ENCODE assay signal across 14 cellular contexts in genomic region chr12:64461634-64462414, GRCh38. TPM values are rescaled to one million over a fixed set of nuclear protein-coding genes. Genes with fewer than 3 reads are reported as not detected.
A peak's percentile ranks its signal among the peaks of the same experiment; 100 is the strongest.
DNase-seq lines count a peak whose midpoint lies in the region; ATAC-seq, FAIRE-seq and TF ChIP-seq lines count a peak whose summit lies in the region.
"Had no signal": no experiment of that assay in that cellular context is flagged by ENCODE, and none has a peak within 500 bp of the region (broad histone marks: within the 10 kb centered on the region; RNA-seq: fewer than 3 reads in every experiment).

No MANE protein-coding gene starts in this region.

- FAIRE-seq in keratinocyte (lab: Jason Lieb, UNC): peak; percentile 67

- intact Hi-C loops in left cardiac atrium (cut with DNase I) (no loop called here), left ventricle myocardium inferior (cut with micrococcal nuclease) (no loop called here), adrenal gland (cut with DNase I) (no loop called here), stomach (cut with DNase I; ENCODE audit: low total_unique reads) (no loop called here), Right ventricle myocardium inferior (cut with DNase I) (no loop called here)

- H3K27ac ChIP-seq in left ventricle myocardium inferior (replicated peaks): no peak overlapping the region
- H3K27ac ChIP-seq in adrenal gland: peak overlapping the region in 1 of 5 donors; percentile 4
- peak overlapping the region; percentile 62 for H3K27ac ChIP-seq in keratinocyte (ENCODE audit: control insufficient read depth, insufficient read depth, low read length)
- H3K27ac ChIP-seq in stomach: no peak overlapping the region
- H3K27ac ChIP-seq: sigmoid colon had no signal

- no peak for TF ChIP-seq EP300 in stomach (IDR thresholded peaks at IDR 0.05)

- H3K27me3 ChIP-seq in left ventricle myocardium inferior (ENCODE audit: low read depth) (no peaks in the 10 kb centered on the region), adrenal gland (no peaks in the 10 kb centered on the region), keratinocyte (ENCODE audit: control insufficient read depth, extremely low read depth, insufficient read depth, low read length) (no peaks in the 10 kb centered on the region), stomach (no peaks in the 10 kb centered on the region)
- H3K27me3 ChIP-seq: sigmoid colon had no signal

- TF ChIP-seq CTCF in left ventricle myocardium inferior (IDR thresholded peaks at IDR 0.05; ENCODE audit: borderline replicate concordance): no peak
- TF ChIP-seq CTCF in adrenal gland (IDR thresholded peaks at IDR 0.05): no peak
- TF ChIP-seq CTCF in keratinocyte (optimal IDR thresholded peaks at IDR 0.05 in 1 of 3, IDR thresholded peaks at IDR 0.05 in 1 of 3, conservative IDR thresholded peaks at IDR 0.05 in 1 of 3; ENCODE audit: extremely low read depth in 1 of 3, insufficient read depth in 2 of 3, low read length in 3 of 3): no peak
- TF ChIP-seq CTCF in stomach (IDR thresholded peaks at IDR 0.05): no peak

- H3K9ac ChIP-seq in keratinocyte (ENCODE audit: control insufficient read depth, extremely low read depth, insufficient read depth, low read length): no peak overlapping the region

- H3K9me3 ChIP-seq in left ventricle myocardium inferior (replicated peaks) (no peaks in the 10 kb centered on the region), adrenal gland (replicated peaks in 1 of 3) (no peaks in the 10 kb centered on the region), keratinocyte (ENCODE audit: control insufficient read depth, low read depth, low read length) (no peaks in the 10 kb centered on the region), stomach (no peaks in the 10 kb centered on the region)
- H3K9me3 ChIP-seq: sigmoid colon had no signal

- dilution Hi-C loops in keratinocyte (cut with MboI; ENCODE audit: extremely low pct_ligation_motif_present, low sequenced_read_pairs): no loop called here

- no peak overlapping the region for H3K4me3 ChIP-seq in left ventricle myocardium inferior
- no peak overlapping the region for H3K4me3 ChIP-seq in adrenal gland
- H3K4me3 ChIP-seq in keratinocyte (ENCODE audit: control insufficient read depth in 2 of 3, extremely low read depth in 1 of 3, insufficient read depth in 2 of 3, low read depth in 1 of 3, low read length in 3 of 3): no peak overlapping the region
- H3K4me3 ChIP-seq in stomach: no peak overlapping the region
- H3K4me3 ChIP-seq: sigmoid colon had no signal

- H3K36me3 ChIP-seq in left ventricle myocardium inferior (peaks cover 52% of the 10 kb centered on the region), adrenal gland (replicated peaks in 1 of 2) (peaks cover 0 to 26% of the 10 kb centered on the region in 2 donors), keratinocyte (ENCODE audit: control insufficient read depth in 2 of 2, extremely low read depth in 1 of 2, insufficient read depth in 2 of 2, low read length in 2 of 2) (peaks cover 2 to 10% of the 10 kb centered on the region in 2 experiments), stomach (peaks cover 11 to 73% (median 62%) of the 10 kb centered on the region in 4 donors)

- no peak overlapping the region for H2AFZ ChIP-seq in keratinocyte (ENCODE audit: control insufficient read depth, low read length)

- H3K79me2 ChIP-seq in keratinocyte (ENCODE audit: control insufficient read depth, insufficient read depth, low read length): peaks cover 36% of the 10 kb centered on the region

- TF ChIP-seq POLR2A in adrenal gland (IDR thresholded peaks at IDR 0.05) (no peak), stomach (IDR thresholded peaks at IDR 0.05) (no peak)

- H3K4me2 ChIP-seq in keratinocyte (ENCODE audit: control insufficient read depth, extremely low read depth, insufficient read depth, low read depth, low read length): peak overlapping the region; percentile 29

- ATAC-seq in left cardiac atrium (peak; percentile 74 to 91), Right ventricle myocardium inferior (no peak)
- ATAC-seq: effector memory CD8-positive, alpha-beta T cell; left ventricle myocardium superior had no signal

- 56 to 75% (median 60%) methylated on average over 2 of the region's 2 CpGs for WGBS in adrenal gland, 4 donors
- WGBS in stomach, 5 donors: 82 to 95% (median 88%) methylated on average over 2 of the region's 2 CpGs

- H3K9me1 ChIP-seq in keratinocyte (ENCODE audit: control insufficient read depth, extremely low read depth, insufficient read depth, low read length): peaks cover 2% of the 10 kb centered on the region

- DNase-seq in left cardiac atrium: peak; percentile 33
- DNase-seq in left ventricle myocardium inferior: no peak
- peak in 4 of 7 donors; percentile 26 to 39 (median 36) for DNase-seq in adrenal gland
- peak; percentile 21 for DNase-seq in keratinocyte (ENCODE audit: low read depth, low spot score)
- DNase-seq in NCI-H1436 (lab: John Stamatoyannopoulos, UW): no peak
- no peak for DNase-seq in stomach
- no peak for DNase-seq in retina
- no peak for DNase-seq in Right ventricle myocardium inferior (ENCODE audit: missing footprints)
- DNase-seq: C1 segment of cervical spinal cord; effector memory CD8-positive, alpha-beta T cell; left ventricle myocardium superior; NCI-H1092 treated with DMSO at 0.1 percent for 48 hours; sigmoid colon; stimulated activated CD8-positive, alpha-beta memory T cell treated with anti-CD3 and anti-CD28 coated beads, Interleukin-4, amount 100 ng/mL, for 48 hours had no signal

- H3K4me1 ChIP-seq in left ventricle myocardium inferior: peaks cover 31% of the 10 kb centered on the region
- peaks cover 24 to 44% of the 10 kb centered on the region in 2 donors for H3K4me1 ChIP-seq in adrenal gland (replicated peaks in 1 of 2)
- H3K4me1 ChIP-seq in keratinocyte (ENCODE audit: control insufficient read depth, extremely low read depth, insufficient read depth, low read length): peaks cover 22% of the 10 kb centered on the region
- peaks cover 6 to 32% (median 19%) of the 10 kb centered on the region in 4 donors for H3K4me1 ChIP-seq in stomach

- no peaks in the 10 kb centered on the region for H4K20me1 ChIP-seq in keratinocyte (ENCODE audit: control insufficient read depth, extremely low read depth, insufficient read depth, low read length)

RNA-seq across cellular contexts. Expression of gene TBK1, which starts 9.9 kb away (rescaled TPM):
- 10 to 100 TPM; 12.2 to 13.2 TPM for total RNA-seq in left cardiac atrium
- total RNA-seq in left ventricle myocardium inferior: 11.5 TPM
- 10 to 100 TPM; 19.0 to 38.3 (median 25.5) TPM for total RNA-seq in adrenal gland
- 10 to 100 TPM; 16.0 to 48.3 (median 18.6) TPM for polyA plus RNA-seq in adrenal gland
- polyA plus RNA-seq in keratinocyte: 9.3 to 19.1 TPM (median 9.4 TPM) in 3 replicates
- polyA plus RNA-seq in keratinocyte (2011; ENCODE audit: low read depth): 22.8 TPM
- polyA plus RNA-seq in keratinocyte (2011; cell fraction: cytosol; rRNA removed): 6.7 and 14.7 TPM in 2 replicates
- polyA plus RNA-seq in keratinocyte (2011; cell fraction: nucleus; rRNA removed): 12.5 and 20.8 TPM in 2 replicates
- 10.3 and 13.7 TPM in 2 replicates for polyA plus RNA-seq in keratinocyte (2012; ENCODE audit: low replicate concordance)
- 0.75 to 11.8 TPM (median 4.0 TPM) in 3 replicates for polyA minus RNA-seq in keratinocyte
- polyA minus RNA-seq in keratinocyte (2011; cell fraction: cytosol; rRNA and poly(A)+ RNA removed): 6.7 TPM
- 9.8 and 13.6 TPM in 2 replicates for polyA minus RNA-seq in keratinocyte (2011; cell fraction: nucleus; rRNA and poly(A)+ RNA removed)
- 10 to 100 TPM in 3 of 5 donors, 1 to 10 TPM in 2; 1.4 to 45.5 (median 13.4) TPM for total RNA-seq in stomach
- 10 to 100 TPM in 2 of 3 donors, 1 to 10 TPM in 1; 10.0 to 16.0 (median 11.3) TPM for polyA plus RNA-seq in stomach
- 11.9 TPM for total RNA-seq in Right ventricle myocardium inferior

RNA-seq across cellular contexts. Expression of gene XPOT, which starts 57.6 kb away (rescaled TPM):
- total RNA-seq in left cardiac atrium (10 to 100 TPM; 31.8 to 38.2 TPM), left ventricle myocardium inferior (27.8 TPM), adrenal gland (10 to 100 TPM; 30.6 to 59.1 (median 47.5) TPM), stomach (100 to 1,000 TPM in 1 of 5 donors, 10 to 100 TPM in 4; 18.3 to 109 (median 32.5) TPM), Right ventricle myocardium inferior (25.4 TPM)
- polyA plus RNA-seq in adrenal gland (10 to 100 TPM; 12.4 to 59.6 (median 14.7) TPM), keratinocyte (53.6 to 93.8 TPM (median 65.5 TPM) in 3 replicates), stomach (10 to 100 TPM; 12.8 to 16.6 (median 13.0) TPM)
- 51.7 TPM for polyA plus RNA-seq in keratinocyte (2011; ENCODE audit: low read depth)
- polyA plus RNA-seq in keratinocyte (2011; cell fraction: cytosol; rRNA removed): 36.7 and 86.2 TPM in 2 replicates
- 78.6 and 101 TPM in 2 replicates for polyA plus RNA-seq in keratinocyte (2011; cell fraction: nucleus; rRNA removed)
- polyA plus RNA-seq in keratinocyte (2012; ENCODE audit: low replicate concordance): 48.1 and 65.8 TPM in 2 replicates
- 12.1 to 84.4 TPM (median 49.3 TPM) in 3 replicates for polyA minus RNA-seq in keratinocyte
- polyA minus RNA-seq in keratinocyte (2011; cell fraction: cytosol; rRNA and poly(A)+ RNA removed): 59.3 TPM
- polyA minus RNA-seq in keratinocyte (2011; cell fraction: nucleus; rRNA and poly(A)+ RNA removed): 38.1 and 64.8 TPM in 2 replicates

Comparison
In these comparisons a context has a peak if more than half of its experiments do, and no peak if none do; other contexts are left out.
1. DNase-seq: peak in left cardiac atrium (single experiment), adrenal gland (4 of 7) and keratinocyte (single experiment); none in left ventricle myocardium inferior (single experiment), NCI-H1436 (single experiment), stomach (single experiment), retina (single experiment) and Right ventricle myocardium inferior (single experiment).